In genomic region chr16:29816694-29817441, GRCh38 we compare ENCODE assay signal across 8 cellular contexts. TPM values are rescaled to one million over a fixed set of nuclear protein-coding genes. Genes with fewer than 3 reads are reported as not detected.
DNase-seq lines count a peak whose midpoint lies in the region; FAIRE-seq and TF ChIP-seq lines count a peak whose summit lies in the region.

No MANE protein-coding gene starts in this region.

- peaks cover 2 to 4% of the 10 kb centered on the region in 2 experiments for H4K20me1 ChIP-seq in H1 (replicated peaks in 1 of 2; ENCODE audit: control insufficient read depth in 1 of 2, insufficient read depth in 2 of 2, low read length in 2 of 2)

- peak overlapping the region; percentile 16; the same call in 1 of the 2 replicates for H2BK15ac ChIP-seq in H1 (ENCODE audit: low read length)

- H3K79me2 ChIP-seq in H1 (ENCODE audit: control insufficient read depth in 1 of 2, insufficient read depth in 2 of 2, low read length in 2 of 2) = peaks cover 0 to 26% of the 10 kb centered on the region in 2 experiments; a peak in 1 of 4 replicates

- peak overlapping the region; percentile 95 for H3K18ac ChIP-seq in H1 (ENCODE audit: extremely low read depth, low read length)

- peaks cover 19% of the 10 kb centered on the region for H3K4me1 ChIP-seq in HEK293 (ENCODE audit: control insufficient read depth, insufficient read depth, low read length)
- H3K4me1 ChIP-seq in H1 (replicated peaks in 1 of 4; ENCODE audit: control insufficient read depth in 3 of 4, insufficient read depth in 4 of 4, low read length in 3 of 4) = peaks cover 0 to 31% (median 21%) of the 10 kb centered on the region in 4 experiments; a peak in 6 of 7 replicates
- peaks cover 66% of the 10 kb centered on the region for H3K4me1 ChIP-seq in mononuclear cell (ENCODE audit: insufficient read depth, low read length)
- peaks cover 31 to 56% of the 10 kb centered on the region in 2 donors for H3K4me1 ChIP-seq in thyroid gland

- peak overlapping the region; percentile 31 for H4K5ac ChIP-seq in H1 (ENCODE audit: insufficient read length, low read depth, low read length)

- H3K14ac ChIP-seq in H1 (ENCODE audit: insufficient read length) = no peak overlapping the region

- no peak overlapping the region for H2BK120ac ChIP-seq in H1 (replicated peaks; ENCODE audit: low read depth, low read length)

- H4K91ac ChIP-seq in H1 (replicated peaks; ENCODE audit: insufficient read length, low read length) = peak overlapping the region; percentile 61

- H3K56ac ChIP-seq in H1 (replicated peaks; ENCODE audit: insufficient read length, low read depth, low read length) = peak overlapping the region; percentile 62

- POLR2A ChIA-PET in HEK293 (lab: Yijun Ruan, JAX) = interaction anchor here (0.5 to 7.5 kb wide), 17 partner anchors 7 to 194 kb away, joined by 3 to 106 read pairs (median 5); partner anchors contain the start of genes ASPHD1, DOC2A, KIF22 and MAZ
- POLR2A ChIA-PET in H1 (lab: Charles Lee; ENCODE audit: partially characterized antibody) = interaction anchor here (0.7 to 16.6 kb wide), 15 partner anchors 9 to 204 kb away, joined by 3 to 167 read pairs (median 5); partner anchors contain the start of genes CDIPT, KIF22, MAZ and SEZ6L2

- DNase-seq in NCI-H1105 treated with DMSO at 0.1 percent for 48 hours (lab: John Stamatoyannopoulos, UW) (peak; percentile 30), NCI-H1105 (lab: John Stamatoyannopoulos, UW) (no peak), NCI-H2029 treated with DMSO at 0.1 percent for 48 hours (lab: John Stamatoyannopoulos, UW) (peak; percentile 28), H1 (ENCODE audit: low read depth in 1 of 2, low spot score in 2 of 2) (peak in 1 of 2 experiments; percentile 80), thyroid gland (peak; percentile 77 to 83)
- DNase-seq in activated CD4-positive, alpha-beta T cell treated with anti-CD3 and anti-CD28 coated beads for 4 hours = peak; percentile 41 to 44

- no peak overlapping the region for H2BK20ac ChIP-seq in H1 (ENCODE audit: low read length)

- H3K36me3 ChIP-seq in HEK293 (ENCODE audit: control insufficient read depth in 2 of 2, insufficient read depth in 1 of 2, low read length in 2 of 2) (peaks cover 24 to 35% of the 10 kb centered on the region in 2 experiments), H1 (ENCODE audit: control insufficient read depth in 2 of 4, insufficient read depth in 4 of 4, low read length in 3 of 4) (peaks cover 12 to 23% (median 18%) of the 10 kb centered on the region in 4 experiments), thyroid gland (peaks cover 0 to 4% of the 10 kb centered on the region in 2 donors)

- TF ChIP-seq POLR2A in H1 (IDR thresholded peaks at IDR 0.05; ENCODE audit: control extremely low read depth in 1 of 2, low read depth in 2 of 2, low read length in 2 of 2) (peak in 1 of 2 experiments; percentile 47; a peak in 1 of 3 replicates), thyroid gland (IDR thresholded peaks at IDR 0.05) (no peak)

- peak overlapping the region; percentile 91 to 92 for H3K4me2 ChIP-seq in H1 (ENCODE audit: insufficient read depth in 1 of 2, low read depth in 2 of 2, low read length in 2 of 2)

- no peak overlapping the region for H3K4ac ChIP-seq in H1 (replicated peaks; ENCODE audit: insufficient read length, low read depth, low read length)

- intact Hi-C loops in thyroid gland (cut with DNase I) = loop anchor here (5.0 to 10.0 kb wide), 2 partner anchors 108 to 115 kb away; partner anchors contain the start of gene KCTD13

- H2AFZ ChIP-seq in H1 (ENCODE audit: low read length) = no peak overlapping the region

- TF ChIP-seq RAD21 in H1 (IDR thresholded peaks at IDR 0.05 in 1 of 2, conservative IDR thresholded peaks at IDR 0.05 in 1 of 2; ENCODE audit: low read depth in 2 of 2, low read length in 2 of 2) = no peak; a peak in 1 of 4 replicates

- peak overlapping the region; percentile 87; the same call in 1 of the 2 replicates for H4K8ac ChIP-seq in H1 (ENCODE audit: extremely low read depth, insufficient read depth, low read length)

- H2BK12ac ChIP-seq in H1 (ENCODE audit: low read depth, low read length) = no peak overlapping the region

- H3K9ac ChIP-seq in H1 (replicated peaks in 1 of 4; ENCODE audit: extremely low read depth in 1 of 4, low read depth in 3 of 4, low read length in 3 of 4) = peak overlapping the region; percentile 46 to 88 (median 75)

- TF ChIP-seq EP300 in H1 (IDR thresholded peaks at IDR 0.05; ENCODE audit: borderline replicate concordance in 1 of 2, low read depth in 2 of 2, low read length in 2 of 2) = no peak

- no peak overlapping the region for H3K23ac ChIP-seq in H1 (ENCODE audit: insufficient read length)

- CTCF ChIA-PET in HEK293 (lab: Yijun Ruan, JAX) (interaction anchor here (0.6 to 7.2 kb wide), 13 partner anchors 8 to 1221 kb away, joined by 3 to 74 read pairs (median 6); partner anchors contain the start of genes ASPHD1, C16orf92 and TAOK2), H1 (lab: Charles Lee; ENCODE audit: partially characterized antibody) (interaction anchor here (0.6 to 17.5 kb wide), 13 partner anchors 9 to 981 kb away, joined by 3 to 212 read pairs (median 6); partner anchors contain the start of genes MAZ and TLCD3B)

- H2AK5ac ChIP-seq in H1 (ENCODE audit: low read depth, low read length) = no peak overlapping the region

- H3K27ac ChIP-seq in HEK293 (ENCODE audit: extremely low read depth, low read depth, low read length) = peak overlapping the region; percentile 96
- peak overlapping the region; percentile 94; the same call in 1 of the 2 replicates for H3K27ac ChIP-seq in H1 (ENCODE audit: low read depth, low read length)
- H3K27ac ChIP-seq in thyroid gland = peak overlapping the region; percentile 84 to 98 (median 90)

- peaks cover 5% of the 10 kb centered on the region for H3K79me1 ChIP-seq in H1 (ENCODE audit: low read depth, low read length)

- no peak for TF ChIP-seq CTCF in HEK293 (tag by site-specific recombination; IDR thresholded peaks at IDR 0.05)
- TF ChIP-seq CTCF in H1 (IDR thresholded peaks at IDR 0.05; ENCODE audit: control extremely low read depth in 1 of 3, insufficient read depth in 1 of 3, low read depth in 1 of 3, low read length in 3 of 3) = peak in 1 of 3 experiments; percentile 39; a peak in 1 of 4 replicates
- TF ChIP-seq CTCF in thyroid gland (IDR thresholded peaks at IDR 0.05) = no peak

- H3K23me2 ChIP-seq in H1 (ENCODE audit: low read depth, low read length) = peaks cover 21% of the 10 kb centered on the region

- H2BK5ac ChIP-seq in H1 (ENCODE audit: low read depth, low read length) = peak overlapping the region; percentile 89

- no peaks in the 10 kb centered on the region for H3K27me3 ChIP-seq in H1 (replicated peaks in 1 of 4; ENCODE audit: control insufficient read depth in 3 of 4, extremely low read depth in 1 of 4, insufficient read depth in 3 of 4, low read length in 3 of 4)
- peaks cover 6% of the 10 kb centered on the region for H3K27me3 ChIP-seq in mononuclear cell (ENCODE audit: insufficient read depth, low read length)
- no peaks in the 10 kb centered on the region for H3K27me3 ChIP-seq in thyroid gland

- FAIRE-seq in H1 (lab: Jason Lieb, UNC) = no peak

- H3K4me3 ChIP-seq in HEK293 (ENCODE audit: low read depth, low read length) (peak overlapping the region; percentile 78), H1 (ENCODE audit: extremely low read depth in 1 of 4, insufficient read depth in 2 of 4, low read depth in 3 of 4, low read length in 4 of 4) (peak overlapping the region; percentile 59 to 91 (median 83)), mononuclear cell (ENCODE audit: low read length) (peak overlapping the region; percentile 88), thyroid gland (replicated peaks in 1 of 3) (peak overlapping the region; percentile 19 to 71 (median 55))

- 4% methylated on average over 31 of the region's 37 CpGs; no CpG with 5 or more reads in 1 of the 2 experiments for whole genome bisulfite sequencing in H1 (ENCODE audit: extremely low coverage in 1 of 2, insufficient coverage in 1 of 2, insufficient read length in 1 of 2, insufficient replicate concordance in 2 of 2, low coverage in 1 of 2, low lambda C conversion rate in 2 of 2, missing lambda C conversion rate in 1 of 2), 2 experiments
- 4 to 6% methylated on average over 27 to 28 of the region's 37 CpGs for WGBS in thyroid gland, 2 donors

- no peaks in the 10 kb centered on the region for H3K9me3 ChIP-seq in HEK293 (ENCODE audit: control insufficient read depth, insufficient read depth, low read depth, low read length)
- no peaks in the 10 kb centered on the region for H3K9me3 ChIP-seq in H1 (ENCODE audit: insufficient read depth in 2 of 2, low read depth in 1 of 2, low read length in 1 of 2)
- no peaks in the 10 kb centered on the region for H3K9me3 ChIP-seq in mononuclear cell (ENCODE audit: low read depth, low read length)
- H3K9me3 ChIP-seq in thyroid gland = no peaks in the 10 kb centered on the region

RNA-seq across cellular contexts. Expression of gene PAGR1, which starts 0.9 kb away (rescaled TPM):
- total RNA-seq in H1 (2021; fragmentation: NEBNext Ultra II Directional; extraction: Animal tissue kit (Norgen Biotek cat#: 25700)) = 56.4 and 56.6 TPM in 2 replicates
- 35.4 and 53.5 TPM in 2 replicates for polyA plus RNA-seq in H1 (2011; rRNA removed)
- polyA plus RNA-seq in H1 (2011; cell fraction: cytosol; rRNA removed) = 61.5 TPM
- 143 TPM for polyA plus RNA-seq in H1 (2011; cell fraction: nucleus; rRNA removed)
- polyA plus RNA-seq in H1 (2012, experiment 1 of 2) = 53.2 to 67.0 TPM (median 62.3 TPM) in 4 replicates
- polyA plus RNA-seq in H1 (2012, experiment 2 of 2) = 60.2 TPM
- 43.2 TPM for polyA plus RNA-seq in H1 (2013, experiment 1 of 2)
- 44.5 TPM for polyA plus RNA-seq in H1 (2013, experiment 2 of 2)
- polyA minus RNA-seq in H1 (2011; rRNA and poly(A)+ RNA removed) = 5.8 and 8.3 TPM in 2 replicates
- 19.6 TPM for polyA minus RNA-seq in H1 (2011; cell fraction: cytosol; rRNA and poly(A)+ RNA removed)
- 30.1 TPM for polyA minus RNA-seq in H1 (2011; cell fraction: nucleus; rRNA and poly(A)+ RNA removed)
- total RNA-seq in mononuclear cell (14.4 TPM), thyroid gland (10 to 100 TPM; 38.2 to 75.0 (median 55.2) TPM)

RNA-seq across cellular contexts. Expression of gene MVP, which starts 3.4 kb away (rescaled TPM):
- total RNA-seq in H1 (2021; fragmentation: NEBNext Ultra II Directional; extraction: Animal tissue kit (Norgen Biotek cat#: 25700)) = 1.9 and 2.9 TPM in 2 replicates
- 1.9 and 4.3 TPM in 2 replicates for polyA plus RNA-seq in H1 (2011; rRNA removed)
- polyA plus RNA-seq in H1 (2011; cell fraction: cytosol; rRNA removed) = 4.8 TPM
- 18.5 TPM for polyA plus RNA-seq in H1 (2011; cell fraction: nucleus; rRNA removed)
- 2.4 to 5.6 TPM (median 3.9 TPM) in 4 replicates for polyA plus RNA-seq in H1 (2012, experiment 1 of 2)
- 1.9 TPM for polyA plus RNA-seq in H1 (2012, experiment 2 of 2)
- 1.4 TPM for polyA plus RNA-seq in H1 (2013, experiment 1 of 2)
- 1.6 TPM for polyA plus RNA-seq in H1 (2013, experiment 2 of 2)
- 6.9 and 15.2 TPM in 2 replicates for polyA minus RNA-seq in H1 (2011; rRNA and poly(A)+ RNA removed)
- 4.5 TPM for polyA minus RNA-seq in H1 (2011; cell fraction: cytosol; rRNA and poly(A)+ RNA removed)
- polyA minus RNA-seq in H1 (2011; cell fraction: nucleus; rRNA and poly(A)+ RNA removed) = 3.7 TPM
- 75.6 TPM for total RNA-seq in mononuclear cell
- 100 to 1,000 TPM in 1 of 4 donors, 10 to 100 TPM in 3; 70.1 to 127 (median 90.6) TPM for total RNA-seq in thyroid gland

RNA-seq across cellular contexts. Expression of gene PRRT2, which starts 4.9 kb away (rescaled TPM):
- total RNA-seq in H1 (2021; fragmentation: NEBNext Ultra II Directional; extraction: Animal tissue kit (Norgen Biotek cat#: 25700)) = 12.8 and 16.6 TPM in 2 replicates
- 32.6 and 49.7 TPM in 2 replicates for polyA plus RNA-seq in H1 (2011; rRNA removed)
- 36.1 TPM for polyA plus RNA-seq in H1 (2011; cell fraction: cytosol; rRNA removed)
- polyA plus RNA-seq in H1 (2011; cell fraction: nucleus; rRNA removed) = 233 TPM
- polyA plus RNA-seq in H1 (2012, experiment 1 of 2) = 25.4 to 32.2 TPM (median 26.8 TPM) in 4 replicates
- 12.5 TPM for polyA plus RNA-seq in H1 (2012, experiment 2 of 2)
- 16.5 TPM for polyA plus RNA-seq in H1 (2013, experiment 1 of 2)
- polyA plus RNA-seq in H1 (2013, experiment 2 of 2) = 13.8 TPM
- polyA minus RNA-seq in H1 (2011; rRNA and poly(A)+ RNA removed) = 4.5 and 8.5 TPM in 2 replicates
- 5.9 TPM for polyA minus RNA-seq in H1 (2011; cell fraction: cytosol; rRNA and poly(A)+ RNA removed)
- polyA minus RNA-seq in H1 (2011; cell fraction: nucleus; rRNA and poly(A)+ RNA removed) = 29.9 TPM
- 0.52 TPM for total RNA-seq in mononuclear cell
- total RNA-seq in thyroid gland = 1 to 10 TPM in 3 of 4 donors, under 1 TPM in 1; 0.89 to 4.0 (median 2.4) TPM

RNA-seq across cellular contexts. Expression of gene MAZ, which starts 10.5 kb away (rescaled TPM):
- 376 and 380 TPM in 2 replicates for total RNA-seq in H1 (2021; fragmentation: NEBNext Ultra II Directional; extraction: Animal tissue kit (Norgen Biotek cat#: 25700))
- polyA plus RNA-seq in H1 (2011; rRNA removed) = 219 and 357 TPM in 2 replicates
- polyA plus RNA-seq in H1 (2011; cell fraction: cytosol; rRNA removed) = 226 TPM
- 465 TPM for polyA plus RNA-seq in H1 (2011; cell fraction: nucleus; rRNA removed)
- polyA plus RNA-seq in H1 (2012, experiment 1 of 2) = 359 to 553 TPM (median 440 TPM) in 4 replicates
- polyA plus RNA-seq in H1 (2012, experiment 2 of 2) = 327 TPM
- 126 TPM for polyA plus RNA-seq in H1 (2013, experiment 1 of 2)
- 116 TPM for polyA plus RNA-seq in H1 (2013, experiment 2 of 2)
- polyA minus RNA-seq in H1 (2011; rRNA and poly(A)+ RNA removed) = 294 and 426 TPM in 2 replicates
- 315 TPM for polyA minus RNA-seq in H1 (2011; cell fraction: cytosol; rRNA and poly(A)+ RNA removed)
- polyA minus RNA-seq in H1 (2011; cell fraction: nucleus; rRNA and poly(A)+ RNA removed) = 159 TPM
- total RNA-seq in mononuclear cell (132 TPM), thyroid gland (100 to 1,000 TPM in 2 of 4 donors, 10 to 100 TPM in 2; 80.4 to 132 (median 107) TPM)

RNA-seq across cellular contexts. Expression of gene KIF22, which starts 26.3 kb away (rescaled TPM):
- total RNA-seq in H1 (2021; fragmentation: NEBNext Ultra II Directional; extraction: Animal tissue kit (Norgen Biotek cat#: 25700)) = 142 and 145 TPM in 2 replicates
- 139 and 161 TPM in 2 replicates for polyA plus RNA-seq in H1 (2011; rRNA removed)
- 178 TPM for polyA plus RNA-seq in H1 (2011; cell fraction: cytosol; rRNA removed)
- 343 TPM for polyA plus RNA-seq in H1 (2011; cell fraction: nucleus; rRNA removed)
- 136 to 146 TPM (median 138 TPM) in 4 replicates for polyA plus RNA-seq in H1 (2012, experiment 1 of 2)
- polyA plus RNA-seq in H1 (2012, experiment 2 of 2) = 121 TPM
- 91.3 TPM for polyA plus RNA-seq in H1 (2013, experiment 1 of 2)
- polyA plus RNA-seq in H1 (2013, experiment 2 of 2) = 83.2 TPM
- 234 and 269 TPM in 2 replicates for polyA minus RNA-seq in H1 (2011; rRNA and poly(A)+ RNA removed)
- 97.8 TPM for polyA minus RNA-seq in H1 (2011; cell fraction: cytosol; rRNA and poly(A)+ RNA removed)
- 174 TPM for polyA minus RNA-seq in H1 (2011; cell fraction: nucleus; rRNA and poly(A)+ RNA removed)
- total RNA-seq in mononuclear cell (78.5 TPM), thyroid gland (10 to 100 TPM; 38.4 to 68.6 (median 57.2) TPM)

Comparison
In these comparisons a context has a peak if more than half of its experiments do, and no peak if none do; other contexts are left out.
1. RNA of gene MVP, which starts 3.4 kb away (total RNA-seq): 70.1 to 127 TPM in thyroid gland and 75.6 TPM in mononuclear cell (single experiment); 1.9 to 2.9 TPM in H1; every median in the first group is over 10 times any median in the second.
2. Peak in every context shown above with its lines, with median percentiles within 50 percentile points of each other: H3K27ac ChIP-seq and H3K4me3 ChIP-seq.